8 cellular contexts compared by ENCODE assay signal in the genomic region with DNA sequence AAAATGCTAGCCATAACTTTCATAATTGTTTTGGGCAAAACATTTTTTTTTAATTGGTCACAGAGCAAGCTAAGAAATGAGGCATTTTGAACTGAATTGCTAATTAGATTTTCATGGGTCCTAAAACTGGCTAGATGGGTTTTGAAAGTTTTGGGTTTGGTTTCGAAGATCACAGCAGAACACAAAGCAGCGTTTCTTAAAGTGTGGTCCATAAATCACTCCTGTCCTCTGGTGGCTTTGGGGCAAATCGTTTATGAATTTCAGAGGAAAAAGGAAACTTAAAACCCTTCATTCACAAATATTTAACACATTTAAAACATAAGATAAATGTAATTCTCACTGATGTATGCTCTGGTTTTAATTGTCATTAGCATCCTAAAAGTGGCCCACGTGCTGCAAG.
"Had no signal": no experiment of that assay in that cellular context is flagged by ENCODE, and none has a peak within 500 bp of the region (broad histone marks: within the 10 kb centered on the region; RNA-seq: fewer than 3 reads in every experiment).

No MANE protein-coding gene starts in this region.

- H3K36me3 ChIP-seq: esophagus muscularis mucosa, gastroesophageal sphincter, ovary, thyroid gland, vagina had no signal

- H3K4me3 ChIP-seq: esophagus muscularis mucosa, gastroesophageal sphincter, ovary, thyroid gland, vagina had no signal

- H3K9me3 ChIP-seq: esophagus muscularis mucosa, gastroesophageal sphincter, ovary, thyroid gland, vagina had no signal

- H3K27ac ChIP-seq: esophagus muscularis mucosa, gastroesophageal sphincter, ovary, thyroid gland, vagina had no signal

- H3K27me3 ChIP-seq: esophagus muscularis mucosa, gastroesophageal sphincter, ovary, thyroid gland, vagina had no signal

- DNase-seq: activated T-cell treated with anti-CD3 and anti-CD28 coated beads, Interleukin-2, amount 50 U/mL, for 1 hour; left ventricle myocardium superior; ovary; T-helper 2 cell; thyroid gland had no signal

- ATAC-seq: gastroesophageal sphincter, left ventricle myocardium superior had no signal
